Comparison of ENCODE assay signal across 1 cellular context in the genomic region with DNA sequence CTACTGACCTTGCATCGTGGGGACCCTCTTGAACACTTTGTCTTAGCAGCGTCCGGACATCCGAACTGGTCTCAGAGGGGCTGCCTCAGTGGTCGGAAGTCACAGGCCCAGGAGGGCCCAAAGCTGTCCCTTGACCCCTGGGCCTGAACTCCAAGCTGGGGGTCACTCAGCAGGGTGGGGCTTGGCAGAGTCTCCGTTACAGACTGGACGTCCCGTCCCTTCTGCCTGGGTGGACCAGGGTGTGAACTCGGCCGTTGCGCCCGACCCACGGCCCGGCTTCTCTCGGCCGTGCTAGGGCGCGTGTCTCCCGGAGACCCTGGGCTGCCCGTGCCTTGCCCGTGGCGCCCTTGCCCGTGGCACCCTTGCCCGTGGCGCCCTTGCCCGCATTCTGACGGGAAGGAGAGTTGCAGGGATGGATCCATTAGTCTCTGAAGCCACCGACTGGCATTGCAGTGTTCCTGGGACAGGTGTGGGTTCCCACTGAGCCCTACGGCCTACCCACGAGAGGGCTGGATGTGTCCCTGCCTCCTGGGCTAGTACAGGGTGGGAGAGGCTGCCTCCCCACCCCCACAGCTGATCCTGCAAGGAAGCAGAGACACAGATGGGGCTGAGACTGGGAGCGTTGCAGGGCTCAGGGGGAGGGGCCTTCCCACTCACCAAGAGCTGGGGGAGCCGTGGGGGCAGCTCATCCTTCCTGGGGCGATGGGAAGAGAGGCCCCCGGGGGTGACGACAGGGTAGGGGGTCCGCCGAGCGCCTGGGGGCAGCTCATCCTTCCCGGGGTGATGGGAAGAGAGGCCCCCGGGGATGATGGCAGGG.
A peak's percentile ranks its signal among the peaks of the same experiment; 100 is the strongest.
TF ChIP-seq lines count a peak whose summit lies in the region.

No MANE protein-coding gene starts in this region.

TF ChIP-seq in HEK293, 187 proteins besides CTCF, POLR2A, EP300 and RAD21 (continued from another document):
- TF ChIP-seq, protein P1, sequence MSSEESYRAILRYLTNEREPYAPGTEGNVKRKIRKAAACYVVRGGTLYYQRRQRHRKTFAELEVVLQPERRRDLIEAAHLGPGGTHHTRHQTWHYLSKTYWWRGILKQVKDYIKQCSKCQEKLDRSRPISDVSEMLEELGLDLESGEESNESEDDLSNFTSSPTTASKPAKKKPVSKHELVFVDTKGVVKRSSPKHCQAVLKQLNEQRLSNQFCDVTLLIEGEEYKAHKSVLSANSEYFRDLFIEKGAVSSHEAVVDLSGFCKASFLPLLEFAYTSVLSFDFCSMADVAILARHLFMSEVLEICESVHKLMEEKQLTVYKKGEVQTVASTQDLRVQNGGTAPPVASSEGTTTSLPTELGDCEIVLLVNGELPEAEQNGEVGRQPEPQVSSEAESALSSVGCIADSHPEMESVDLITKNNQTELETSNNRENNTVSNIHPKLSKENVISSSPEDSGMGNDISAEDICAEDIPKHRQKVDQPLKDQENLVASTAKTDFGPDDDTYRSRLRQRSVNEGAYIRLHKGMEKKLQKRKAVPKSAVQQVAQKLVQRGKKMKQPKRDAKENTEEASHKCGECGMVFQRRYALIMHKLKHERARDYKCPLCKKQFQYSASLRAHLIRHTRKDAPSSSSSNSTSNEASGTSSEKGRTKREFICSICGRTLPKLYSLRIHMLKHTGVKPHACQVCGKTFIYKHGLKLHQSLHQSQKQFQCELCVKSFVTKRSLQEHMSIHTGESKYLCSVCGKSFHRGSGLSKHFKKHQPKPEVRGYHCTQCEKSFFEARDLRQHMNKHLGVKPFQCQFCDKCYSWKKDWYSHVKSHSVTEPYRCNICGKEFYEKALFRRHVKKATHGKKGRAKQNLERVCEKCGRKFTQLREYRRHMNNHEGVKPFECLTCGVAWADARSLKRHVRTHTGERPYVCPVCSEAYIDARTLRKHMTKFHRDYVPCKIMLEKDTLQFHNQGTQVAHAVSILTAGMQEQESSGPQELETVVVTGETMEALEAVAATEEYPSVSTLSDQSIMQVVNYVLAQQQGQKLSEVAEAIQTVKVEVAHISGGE (tag by site-specific recombination; conservative IDR thresholded peaks at IDR 0.05; ENCODE audit: low read depth) = no peak
- TF ChIP-seq, protein P2, sequence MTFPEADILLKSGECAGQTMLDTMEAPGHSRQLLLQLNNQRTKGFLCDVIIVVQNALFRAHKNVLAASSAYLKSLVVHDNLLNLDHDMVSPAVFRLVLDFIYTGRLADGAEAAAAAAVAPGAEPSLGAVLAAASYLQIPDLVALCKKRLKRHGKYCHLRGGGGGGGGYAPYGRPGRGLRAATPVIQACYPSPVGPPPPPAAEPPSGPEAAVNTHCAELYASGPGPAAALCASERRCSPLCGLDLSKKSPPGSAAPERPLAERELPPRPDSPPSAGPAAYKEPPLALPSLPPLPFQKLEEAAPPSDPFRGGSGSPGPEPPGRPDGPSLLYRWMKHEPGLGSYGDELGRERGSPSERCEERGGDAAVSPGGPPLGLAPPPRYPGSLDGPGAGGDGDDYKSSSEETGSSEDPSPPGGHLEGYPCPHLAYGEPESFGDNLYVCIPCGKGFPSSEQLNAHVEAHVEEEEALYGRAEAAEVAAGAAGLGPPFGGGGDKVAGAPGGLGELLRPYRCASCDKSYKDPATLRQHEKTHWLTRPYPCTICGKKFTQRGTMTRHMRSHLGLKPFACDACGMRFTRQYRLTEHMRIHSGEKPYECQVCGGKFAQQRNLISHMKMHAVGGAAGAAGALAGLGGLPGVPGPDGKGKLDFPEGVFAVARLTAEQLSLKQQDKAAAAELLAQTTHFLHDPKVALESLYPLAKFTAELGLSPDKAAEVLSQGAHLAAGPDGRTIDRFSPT (tag by site-specific recombination; IDR thresholded peaks at IDR 0.05) = peak; percentile 71
- TF ChIP-seq ZNF600 (tag by site-specific recombination; IDR thresholded peaks at IDR 0.05) (no peak), ZNF146 (tag by site-specific recombination; IDR thresholded peaks at IDR 0.05) (no peak), ZNF10 (tag by site-specific recombination; IDR thresholded peaks at IDR 0.05) (no peak)
- TF ChIP-seq, protein P3, sequence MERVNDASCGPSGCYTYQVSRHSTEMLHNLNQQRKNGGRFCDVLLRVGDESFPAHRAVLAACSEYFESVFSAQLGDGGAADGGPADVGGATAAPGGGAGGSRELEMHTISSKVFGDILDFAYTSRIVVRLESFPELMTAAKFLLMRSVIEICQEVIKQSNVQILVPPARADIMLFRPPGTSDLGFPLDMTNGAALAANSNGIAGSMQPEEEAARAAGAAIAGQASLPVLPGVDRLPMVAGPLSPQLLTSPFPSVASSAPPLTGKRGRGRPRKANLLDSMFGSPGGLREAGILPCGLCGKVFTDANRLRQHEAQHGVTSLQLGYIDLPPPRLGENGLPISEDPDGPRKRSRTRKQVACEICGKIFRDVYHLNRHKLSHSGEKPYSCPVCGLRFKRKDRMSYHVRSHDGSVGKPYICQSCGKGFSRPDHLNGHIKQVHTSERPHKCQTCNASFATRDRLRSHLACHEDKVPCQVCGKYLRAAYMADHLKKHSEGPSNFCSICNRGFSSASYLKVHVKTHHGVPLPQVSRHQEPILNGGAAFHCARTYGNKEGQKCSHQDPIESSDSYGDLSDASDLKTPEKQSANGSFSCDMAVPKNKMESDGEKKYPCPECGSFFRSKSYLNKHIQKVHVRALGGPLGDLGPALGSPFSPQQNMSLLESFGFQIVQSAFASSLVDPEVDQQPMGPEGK (tag by site-specific recombination; IDR thresholded peaks at IDR 0.05) = peak; percentile 61
